ENCODE assay signal across 11 cellular contexts in genomic region chr9:20872340-20872977, GRCh38.
DNase-seq lines count a peak whose midpoint lies in the region; TF ChIP-seq lines count a peak whose summit lies in the region.
"Had no signal": no experiment of that assay in that cellular context is flagged by ENCODE, and none has a peak within 500 bp of the region (broad histone marks: within the 10 kb centered on the region; RNA-seq: fewer than 3 reads in every experiment).

No MANE protein-coding gene starts in this region.

- 33 to 59% methylated on average over 1 of the region's 1 CpG for WGBS in transverse colon (ENCODE audit: low coverage in 1 of 2), 2 donors

- DNase-seq in AG09319 (ENCODE audit: extremely low read depth, low read depth), result peak; percentile 72
- peak; percentile 51 for DNase-seq in amniotic stem cell (lab: John Stamatoyannopoulos, UW)
- DNase-seq in transverse colon, result no peak
- no peak for DNase-seq in COLO668 (lab: John Stamatoyannopoulos, UW; ENCODE audit: unreplicated experiment)
- no peak for DNase-seq in endothelial cell (ENCODE audit: low spot score)
- no peak for DNase-seq in HPDE6-E6E7 (ENCODE audit: extremely low spot score)
- DNase-seq: NCI-H345 had no signal

- H3K4me3 Mint-ChIP-seq in endothelial cell (ENCODE audit: unreplicated experiment), result no peak overlapping the region
- H3K4me3 Mint-ChIP-seq: dendritic cell treated with granulocyte-macrophage colony-stimulating factor and Interleukin-4, amounts not matched to agents 40 ng/mL and 50 ng/mL, for 4 days had no signal

- no peaks in the 10 kb centered on the region for H3K9me3 Mint-ChIP-seq in endothelial cell (ENCODE audit: unreplicated experiment)
- H3K9me3 Mint-ChIP-seq: dendritic cell treated with granulocyte-macrophage colony-stimulating factor and Interleukin-4, amounts not matched to agents 40 ng/mL and 50 ng/mL, for 4 days had no signal

- H3K4me3 ChIP-seq in HUES48 (ENCODE audit: low read depth, low read length), result peak overlapping the region; percentile 1; the same call in 1 of the 2 replicates
- H3K4me3 ChIP-seq in iPS-20b (ENCODE audit: low read length), result no peak overlapping the region; the same call in 1 of the 2 replicates
- no peak overlapping the region for H3K4me3 ChIP-seq in transverse colon

- TF ChIP-seq CTCF in AG09319 (IDR thresholded peaks at IDR 0.05; ENCODE audit: low read depth, low read length) (no peak), transverse colon (IDR thresholded peaks at IDR 0.05) (no peak), endothelial cell (IDR thresholded peaks at IDR 0.05; ENCODE audit: unreplicated experiment) (no peak)

- H3K9ac ChIP-seq in HUES48 (ENCODE audit: low read depth, low read length), result 0 out of 2 replicates have a peak overlapping the region, but pooled peaks have one; percentile 18
- peak overlapping the region; percentile 39; the same call in 1 of the 2 replicates for H3K9ac ChIP-seq in iPS-20b (ENCODE audit: low read depth, low read length)
- H3K9ac ChIP-seq: parathyroid adenoma had no signal

- H3K27ac ChIP-seq in HUES48 (ENCODE audit: low read depth, low read length), result no peak overlapping the region
- H3K27ac ChIP-seq in iPS-20b (ENCODE audit: low read length), result peak overlapping the region; percentile 90
- H3K27ac ChIP-seq in transverse colon, result no peak overlapping the region
- H3K27ac ChIP-seq: parathyroid adenoma had no signal

- TF ChIP-seq EP300 in transverse colon (IDR thresholded peaks at IDR 0.05; ENCODE audit: low read depth), result no peak

- intact Hi-C loops in transverse colon (cut with DNase I; ENCODE audit: low total_unique reads), result no loop called here

- H3K9me3 ChIP-seq in HUES48 (ENCODE audit: control insufficient read depth, insufficient read depth, low read length) (no peaks in the 10 kb centered on the region), iPS-20b (ENCODE audit: insufficient read depth, low read depth, low read length) (no peaks in the 10 kb centered on the region), transverse colon (no peaks in the 10 kb centered on the region)

- peaks cover 18% of the 10 kb centered on the region for H3K4me1 Mint-ChIP-seq in endothelial cell (ENCODE audit: unreplicated experiment)

- peaks cover 16% of the 10 kb centered on the region for H3K4me1 ChIP-seq in HUES48 (ENCODE audit: control insufficient read depth, insufficient read depth, low read length)
- peaks cover 18% of the 10 kb centered on the region for H3K4me1 ChIP-seq in iPS-20b (ENCODE audit: insufficient read depth, low read length)
- H3K4me1 ChIP-seq in transverse colon, result peaks cover 0 to 5% (median 0%) of the 10 kb centered on the region in 4 donors
- H3K4me1 ChIP-seq: parathyroid adenoma had no signal

- H3K27me3 ChIP-seq in HUES48 (ENCODE audit: control insufficient read depth, insufficient read depth, low read length) (no peaks in the 10 kb centered on the region), iPS-20b (ENCODE audit: insufficient read depth, low read length) (no peaks in the 10 kb centered on the region), transverse colon (no peaks in the 10 kb centered on the region)

- no peaks in the 10 kb centered on the region for H3K27me3 Mint-ChIP-seq in endothelial cell (ENCODE audit: unreplicated experiment)
- H3K27me3 Mint-ChIP-seq: dendritic cell treated with granulocyte-macrophage colony-stimulating factor and Interleukin-4, amounts not matched to agents 40 ng/mL and 50 ng/mL, for 4 days had no signal

- no peak for TF ChIP-seq POLR2A in transverse colon (IDR thresholded peaks at IDR 0.05)

- in situ Hi-C loops in transverse colon (cut with MboI; ENCODE audit: low pct_ligation_motif_present in 1 of 4, low pct_unique_long_range_greater_than_20kb in 1 of 4, low sequenced_read_pairs in 3 of 4), result no loop called here

- no peaks in the 10 kb centered on the region; the same call in 1 of the 2 replicates for H3K36me3 ChIP-seq in HUES48 (ENCODE audit: control insufficient read depth, insufficient read depth, low read length)
- H3K36me3 ChIP-seq in iPS-20b (ENCODE audit: insufficient read depth, low read depth, low read length), result 0 out of 2 replicates have a peak, but pooled peaks cover 4% of the 10 kb centered on the region
- peaks cover 0 to 2% (median 0%) of the 10 kb centered on the region in 4 donors for H3K36me3 ChIP-seq in transverse colon

- H3K36me3 Mint-ChIP-seq in endothelial cell (ENCODE audit: low read depth, unreplicated experiment), result peaks cover 6% of the 10 kb centered on the region

- H3K27ac Mint-ChIP-seq in endothelial cell (ENCODE audit: unreplicated experiment), result no peak overlapping the region
- H3K27ac Mint-ChIP-seq: dendritic cell treated with granulocyte-macrophage colony-stimulating factor and Interleukin-4, amounts not matched to agents 40 ng/mL and 50 ng/mL, for 4 days had no signal

Comparison
In these comparisons a context has a peak if more than half of its experiments do, and no peak if none do; other contexts are left out.
1. DNase-seq: peak in AG09319 (single experiment) and amniotic stem cell (single experiment); none in transverse colon (single experiment), COLO668 (single experiment), endothelial cell (single experiment) and HPDE6-E6E7 (single experiment).